In genomic region chr16:21158208-21159110, GRCh38 we compare ENCODE assay signal across 8 cellular contexts. TPM values are rescaled to one million over a fixed set of nuclear protein-coding genes. Genes with fewer than 3 reads are reported as not detected.
A peak's percentile ranks its signal among the peaks of the same experiment; 100 is the strongest.
DNase-seq lines count a peak whose midpoint lies in the region; ATAC-seq and TF ChIP-seq lines count a peak whose summit lies in the region.

TSS of gene LDAF1 (plus strand) at chr16:21158674. CDS start at chr16:21161183, 2,509 bp downstream.

- H3K36me3 ChIP-seq in SJCRH30: no peaks in the 10 kb centered on the region

- no peak for TF ChIP-seq CTCF in subcutaneous adipose tissue (IDR thresholded peaks at IDR 0.05; ENCODE audit: low read depth)

- TF ChIP-seq RAD21 in Ishikawa (IDR thresholded peaks at IDR 0.05; ENCODE audit: low read depth): no peak

- peak; percentile 80 for ATAC-seq in GM21528 (IDR thresholded peaks at IDR 0.05; ENCODE audit: low FRiP score, unreplicated experiment)

- H3K4me1 ChIP-seq in SJCRH30: no peaks in the 10 kb centered on the region

- H3K27me3 ChIP-seq in SJCRH30: no peaks in the 10 kb centered on the region; the same call in 1 of the 2 replicates

- H3K27ac ChIP-seq in SJCRH30: peak within 1 kb of the TSS; percentile 27

- peak; percentile 37 for DNase-seq in DMS 273 treated with DMSO at 0.1 percent for 48 hours (lab: John Stamatoyannopoulos, UW)
- peak; percentile 68 to 78 for DNase-seq in SJCRH30
- DNase-seq in activated naive CD4-positive, alpha-beta T cell (lab: John Stamatoyannopoulos, UW): peak; percentile 9 to 77 (median 58)
- peak; percentile 92 for DNase-seq in germinal center (ENCODE audit: low spot score)
- peak in 46 of 56 donors; percentile 1 to 72 (median 30) for DNase-seq in nucleus accumbens (lab: John Stamatoyannopoulos, UW)

- no peak for TF ChIP-seq EP300 in Ishikawa (IDR thresholded peaks at IDR 0.05; ENCODE audit: borderline replicate concordance)

- no peaks in the 10 kb centered on the region for H3K9me3 ChIP-seq in SJCRH30 (replicated peaks)

- peak within 1 kb of the TSS; percentile 84 for H3K4me3 ChIP-seq in SJCRH30

TF ChIP-seq in Ishikawa, 13 proteins besides CTCF, POLR2A, EP300 and RAD21:
- TF ChIP-seq FOXM1 (IDR thresholded peaks at IDR 0.05; ENCODE audit: borderline replicate concordance, low read depth) (no peak), YY1 (IDR thresholded peaks at IDR 0.05; ENCODE audit: low read depth) (no peak), TEAD4 (IDR thresholded peaks at IDR 0.05) (no peak), USF1 (IDR thresholded peaks at IDR 0.05) (no peak), NFIC (IDR thresholded peaks at IDR 0.05) (no peak), CREB1 (IDR thresholded peaks at IDR 0.05; ENCODE audit: low read depth) (no peak), REST (IDR thresholded peaks at IDR 0.05; ENCODE audit: low read depth) (no peak), CEBPB (IDR thresholded peaks at IDR 0.05) (no peak), TCF12 (IDR thresholded peaks at IDR 0.05; ENCODE audit: low read depth) (no peak), TAF1 (IDR thresholded peaks at IDR 0.05; ENCODE audit: low read depth) (peak; percentile 46; the same call in 1 of the 2 replicates), MAX (IDR thresholded peaks at IDR 0.05) (no peak), ZBTB7A (IDR thresholded peaks at IDR 0.05; ENCODE audit: low read depth) (peak; percentile 57; the same call in 1 of the 2 replicates), EGR1 (IDR thresholded peaks at IDR 0.05) (0 out of 2 replicates have a peak, but pooled peaks have one; percentile 19)

RNA-seq across cellular contexts. Expression of gene LDAF1, which starts in this region (rescaled TPM):
- 5.5 and 6.8 TPM in 2 replicates for total RNA-seq in SJCRH30 (2014; rRNA removed; shearing (Covaris generic))
- 100 to 1,000 TPM in 2 of 4 donors, 10 to 100 TPM in 2; 46.1 to 115 (median 84.5) TPM for total RNA-seq in subcutaneous adipose tissue

Comparison
In these comparisons a context has a peak if more than half of its experiments do, and no peak if none do; other contexts are left out.
1. Peak in every context shown above with its lines: DNase-seq, ATAC-seq, H3K4me3 ChIP-seq and H3K27ac ChIP-seq.
2. DNase-seq: peak in every context shown above with its lines; median percentile 92 in germinal center; 73 in SJCRH30; 58 in activated naive CD4-positive, alpha-beta T cell; 37 in DMS 273 treated with DMSO at 0.1 percent for 48 hours; 30 in nucleus accumbens.